Comparison of ENCODE assay signal across 1 cellular context in the genomic region with DNA sequence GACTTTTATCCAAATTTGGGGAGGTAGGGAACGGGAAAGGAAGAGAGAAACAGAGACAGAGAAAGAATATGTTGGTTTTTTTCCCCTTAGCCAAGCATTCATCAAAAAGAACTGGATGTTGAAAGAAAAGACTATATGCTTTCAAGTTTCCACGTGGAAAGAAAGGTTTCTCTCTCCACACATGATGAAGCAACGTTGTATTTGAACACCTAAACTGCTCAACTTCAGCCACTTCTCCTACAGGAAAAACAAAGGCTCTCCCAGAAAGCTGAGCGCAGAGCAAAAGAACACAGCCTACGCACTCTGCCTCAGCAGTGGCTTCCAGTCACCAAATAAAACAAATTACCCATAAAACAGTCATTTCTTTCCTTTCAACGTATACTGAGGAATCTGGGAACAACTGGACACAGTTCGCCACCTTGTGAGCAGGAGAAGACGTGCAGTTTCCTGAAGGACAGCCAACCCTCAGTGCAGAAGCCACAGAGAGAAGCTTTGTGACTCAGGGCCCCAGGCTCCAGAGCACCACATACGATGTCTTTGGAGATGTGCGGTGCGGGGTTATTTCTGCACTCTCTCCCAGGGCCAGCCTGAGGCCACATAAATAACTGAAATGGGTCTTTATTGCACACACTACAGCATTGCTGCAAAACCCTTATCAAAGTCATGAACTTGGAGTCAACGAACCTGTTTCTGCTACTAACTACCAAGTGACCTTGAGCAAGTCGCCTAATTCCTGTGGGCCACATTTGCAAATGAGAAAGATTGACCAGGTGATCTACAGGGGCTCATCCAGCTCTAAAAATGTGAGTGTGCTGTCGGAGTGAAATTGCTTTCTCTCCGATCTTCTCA.
A peak's percentile ranks its signal among the peaks of the same experiment; 100 is the strongest.
TF ChIP-seq lines count a peak whose summit lies in the region.

No MANE protein-coding gene starts in this region.

TF ChIP-seq in HepG2, 621 proteins besides CTCF, POLR2A, EP300 and RAD21:
- TF ChIP-seq, protein P1, sequence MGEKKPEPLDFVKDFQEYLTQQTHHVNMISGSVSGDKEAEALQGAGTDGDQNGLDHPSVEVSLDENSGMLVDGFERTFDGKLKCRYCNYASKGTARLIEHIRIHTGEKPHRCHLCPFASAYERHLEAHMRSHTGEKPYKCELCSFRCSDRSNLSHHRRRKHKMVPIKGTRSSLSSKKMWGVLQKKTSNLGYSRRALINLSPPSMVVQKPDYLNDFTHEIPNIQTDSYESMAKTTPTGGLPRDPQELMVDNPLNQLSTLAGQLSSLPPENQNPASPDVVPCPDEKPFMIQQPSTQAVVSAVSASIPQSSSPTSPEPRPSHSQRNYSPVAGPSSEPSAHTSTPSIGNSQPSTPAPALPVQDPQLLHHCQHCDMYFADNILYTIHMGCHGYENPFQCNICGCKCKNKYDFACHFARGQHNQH (CRISPR knock-in tag; IDR thresholded peaks at IDR 0.05) = no peak
- TF ChIP-seq, protein P2, sequence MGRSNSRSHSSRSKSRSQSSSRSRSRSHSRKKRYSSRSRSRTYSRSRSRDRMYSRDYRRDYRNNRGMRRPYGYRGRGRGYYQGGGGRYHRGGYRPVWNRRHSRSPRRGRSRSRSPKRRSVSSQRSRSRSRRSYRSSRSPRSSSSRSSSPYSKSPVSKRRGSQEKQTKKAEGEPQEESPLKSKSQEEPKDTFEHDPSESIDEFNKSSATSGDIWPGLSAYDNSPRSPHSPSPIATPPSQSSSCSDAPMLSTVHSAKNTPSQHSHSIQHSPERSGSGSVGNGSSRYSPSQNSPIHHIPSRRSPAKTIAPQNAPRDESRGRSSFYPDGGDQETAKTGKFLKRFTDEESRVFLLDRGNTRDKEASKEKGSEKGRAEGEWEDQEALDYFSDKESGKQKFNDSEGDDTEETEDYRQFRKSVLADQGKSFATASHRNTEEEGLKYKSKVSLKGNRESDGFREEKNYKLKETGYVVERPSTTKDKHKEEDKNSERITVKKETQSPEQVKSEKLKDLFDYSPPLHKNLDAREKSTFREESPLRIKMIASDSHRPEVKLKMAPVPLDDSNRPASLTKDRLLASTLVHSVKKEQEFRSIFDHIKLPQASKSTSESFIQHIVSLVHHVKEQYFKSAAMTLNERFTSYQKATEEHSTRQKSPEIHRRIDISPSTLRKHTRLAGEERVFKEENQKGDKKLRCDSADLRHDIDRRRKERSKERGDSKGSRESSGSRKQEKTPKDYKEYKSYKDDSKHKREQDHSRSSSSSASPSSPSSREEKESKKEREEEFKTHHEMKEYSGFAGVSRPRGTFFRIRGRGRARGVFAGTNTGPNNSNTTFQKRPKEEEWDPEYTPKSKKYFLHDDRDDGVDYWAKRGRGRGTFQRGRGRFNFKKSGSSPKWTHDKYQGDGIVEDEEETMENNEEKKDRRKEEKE (IDR thresholded peaks at IDR 0.05) = no peak
- peak; percentile 50 for TF ChIP-seq XRCC5 (optimal IDR thresholded peaks at IDR 0.05; ENCODE audit: low read length)
- TF ChIP-seq EEA1 (CRISPR knock-in tag; IDR thresholded peaks at IDR 0.05; ENCODE audit: borderline replicate concordance) = no peak
- TF ChIP-seq SMC3 (IDR thresholded peaks at IDR 0.05; ENCODE audit: low read length) = peak; percentile 69; the same call in 1 of the 2 replicates
- TF ChIP-seq TBX2 (CRISPR knock-in tag; IDR thresholded peaks at IDR 0.05; ENCODE audit: borderline replicate concordance) = peak; percentile 46; the same call in 1 of the 2 replicates
- peak; percentile 16 for TF ChIP-seq TEAD3 (CRISPR knock-in tag; optimal IDR thresholded peaks at IDR 0.05; ENCODE audit: borderline replicate concordance)
- peak; percentile 85 for TF ChIP-seq STAG1 (CRISPR knock-in tag; IDR thresholded peaks at IDR 0.05)
- peak; percentile 54 for TF ChIP-seq SALL1 (CRISPR knock-in tag; IDR thresholded peaks at IDR 0.05)
- 0 out of 2 replicates have a peak, but pooled peaks have one; percentile 57 for TF ChIP-seq CEBPB (IDR thresholded peaks at IDR 0.05; ENCODE audit: borderline replicate concordance, low read depth, low read length)
- TF ChIP-seq FOXC1 (CRISPR knock-in tag; IDR thresholded peaks at IDR 0.05; ENCODE audit: borderline replicate concordance) = peak; percentile 47; the same call in 1 of the 2 replicates
- TF ChIP-seq MEIS2 (CRISPR knock-in tag; IDR thresholded peaks at IDR 0.05) = no peak
- TF ChIP-seq BCL6 (CRISPR knock-in tag; IDR thresholded peaks at IDR 0.05) = peak; percentile 38; the same call in 1 of the 2 replicates
- TF ChIP-seq CEBPG (CRISPR knock-in tag; IDR thresholded peaks at IDR 0.05) = peak; percentile 40
